Comparison of ENCODE assay signal across 15 cellular contexts in genomic region chr1:241715956-241716355, GRCh38.
DNase-seq lines count a peak whose midpoint lies in the region; FAIRE-seq and TF ChIP-seq lines count a peak whose summit lies in the region.
"Had no signal": no experiment of that assay in that cellular context is flagged by ENCODE, and none has a peak within 500 bp of the region (broad histone marks: within the 10 kb centered on the region; RNA-seq: fewer than 3 reads in every experiment).

No MANE protein-coding gene starts in this region.

- DNase-seq in GM23248 (peak; percentile 69), amniotic epithelial cell (ENCODE audit: low read depth) (peak; percentile 39), fibroblast of the conjunctiva (ENCODE audit: low read depth) (peak; percentile 89), tibial artery (no peak), RCC 7860 (ENCODE audit: low spot score) (no peak), T-helper 9 cell (no peak)
- DNase-seq: GOT3, KG1, MM.1S, NCI-H187 treated with DMSO at 0.1 percent for 48 hours, NCI-H2171 treated with DMSO at 0.1 percent for 48 hours, NCI-H82, SHP77 had no signal

- H3K4me3 ChIP-seq in GM23248: no peak overlapping the region
- no peak overlapping the region for H3K4me3 ChIP-seq in skeletal muscle satellite cell (ENCODE audit: low read length)
- H3K4me3 ChIP-seq in tibial artery: no peak overlapping the region
- H3K4me3 ChIP-seq: BLaER1 had no signal

- H3K4me1 ChIP-seq in GM23248 (ENCODE audit: insufficient read depth): peaks cover 26% of the 10 kb centered on the region; the same call in 1 of the 2 replicates
- peaks cover 36% of the 10 kb centered on the region for H3K4me1 ChIP-seq in skeletal muscle satellite cell (ENCODE audit: control insufficient read depth, insufficient read depth, low read length)
- H3K4me1 ChIP-seq in tibial artery: no peaks in the 10 kb centered on the region
- H3K4me1 ChIP-seq: BLaER1 had no signal

- H3K27me3 ChIP-seq in GM23248 (replicated peaks; ENCODE audit: insufficient read depth): no peaks in the 10 kb centered on the region
- H3K27me3 ChIP-seq in skeletal muscle satellite cell (ENCODE audit: control insufficient read depth, insufficient read depth, low read length): no peaks in the 10 kb centered on the region
- peaks cover 0 to 3% of the 10 kb centered on the region in 2 donors for H3K27me3 ChIP-seq in tibial artery
- H3K27me3 ChIP-seq: BLaER1 had no signal

- in situ Hi-C loops in GM23248 (cut with MboI): no loop called here

- intact Hi-C loops in tibial artery (cut with DNase I; ENCODE audit: low total_unique reads): no loop called here

- H3K79me2 ChIP-seq in GM23248 (ENCODE audit: insufficient read depth): no peaks in the 10 kb centered on the region

- H3K9ac ChIP-seq in GM23248: no peak overlapping the region
- peak overlapping the region; percentile 44 for H3K9ac ChIP-seq in skeletal muscle satellite cell (ENCODE audit: low read depth, low read length)
- H3K9ac ChIP-seq: BLaER1 had no signal

- no peak for TF ChIP-seq CTCF in tibial artery (IDR thresholded peaks at IDR 0.05)

- H3K9me2 ChIP-seq in GM23248 (ENCODE audit: insufficient read depth): no peaks in the 10 kb centered on the region

- H3K27ac ChIP-seq in GM23248: no peak overlapping the region
- H3K27ac ChIP-seq in tibial artery: no peak overlapping the region
- H3K27ac ChIP-seq: BLaER1 had no signal

- WGBS in GM23248 (ENCODE audit: low coverage in 1 of 2, low lambda C conversion rate in 2 of 2, missing lambda C conversion rate in 2 of 2), 2 experiments: 0% methylated on average over 4 of the region's 4 CpGs

- H3K4me2 ChIP-seq in GM23248 (ENCODE audit: unreplicated experiment) (peak overlapping the region; percentile 35), skeletal muscle satellite cell (ENCODE audit: low read length) (peak overlapping the region; percentile 59)
- H3K4me2 ChIP-seq: BLaER1 had no signal

- no peak overlapping the region for H2AFZ ChIP-seq in GM23248

- no peaks in the 10 kb centered on the region for H4K20me1 ChIP-seq in GM23248 (ENCODE audit: insufficient read depth)
- H4K20me1 ChIP-seq: BLaER1 had no signal

- H3F3A ChIP-seq in GM23248 (ENCODE audit: insufficient read depth): peaks cover 29% of the 10 kb centered on the region

- no peaks in the 10 kb centered on the region for H3K9me3 ChIP-seq in GM23248 (ENCODE audit: low read depth)
- H3K9me3 ChIP-seq in skeletal muscle satellite cell (replicated peaks; ENCODE audit: low read length): no peaks in the 10 kb centered on the region
- no peaks in the 10 kb centered on the region for H3K9me3 ChIP-seq in tibial artery
- H3K9me3 ChIP-seq: BLaER1 had no signal

- H3K36me3 ChIP-seq in GM23248 (ENCODE audit: low read depth) (no peaks in the 10 kb centered on the region), skeletal muscle satellite cell (ENCODE audit: insufficient read depth, low read length) (no peaks in the 10 kb centered on the region), tibial artery (no peaks in the 10 kb centered on the region)
- H3K36me3 ChIP-seq: BLaER1 had no signal

- no peak for FAIRE-seq in RCC 7860 (lab: Jason Lieb, UNC)

Comparison
In these comparisons a context has a peak if more than half of its experiments do, and no peak if none do; other contexts are left out.
1. DNase-seq: peak in GM23248 (single experiment), amniotic epithelial cell (single experiment) and fibroblast of the conjunctiva (single experiment); none in tibial artery (0 of 2), RCC 7860 (single experiment) and T-helper 9 cell (single experiment).